ENCODE assay signal across 1 cellular context in genomic region chr16:2968368-2968737, GRCh38.
TF ChIP-seq lines count a peak whose summit lies in the region.

No MANE protein-coding gene starts in this region.

TF ChIP-seq in HepG2, 621 proteins besides CTCF, POLR2A, EP300 and RAD21:
- TF ChIP-seq TGIF2 (CRISPR knock-in tag; IDR thresholded peaks at IDR 0.05) = no peak
- no peak for TF ChIP-seq SMARCC2 (IDR thresholded peaks at IDR 0.05)
- no peak for TF ChIP-seq HNF1B (CRISPR knock-in tag; IDR thresholded peaks at IDR 0.05)
- no peak for TF ChIP-seq MTF2 (CRISPR knock-in tag; IDR thresholded peaks at IDR 0.05; ENCODE audit: borderline replicate concordance)
- no peak for TF ChIP-seq ZNF816 (CRISPR knock-in tag; IDR thresholded peaks at IDR 0.05; ENCODE audit: borderline replicate concordance)
- no peak for TF ChIP-seq ZKSCAN5 (CRISPR knock-in tag; IDR thresholded peaks at IDR 0.05)
- TF ChIP-seq ZSCAN31 (CRISPR knock-in tag; IDR thresholded peaks at IDR 0.05; ENCODE audit: low read depth) = no peak
- TF ChIP-seq NAIF1 (CRISPR knock-in tag; IDR thresholded peaks at IDR 0.05; ENCODE audit: borderline replicate concordance) = no peak
- no peak for TF ChIP-seq ZNF33A (CRISPR knock-in tag; IDR thresholded peaks at IDR 0.05; ENCODE audit: borderline replicate concordance)
- no peak for TF ChIP-seq ZFP1 (CRISPR knock-in tag; IDR thresholded peaks at IDR 0.05)
- TF ChIP-seq SIN3B (IDR thresholded peaks at IDR 0.05; ENCODE audit: low read length) = no peak
